In the genomic region with DNA sequence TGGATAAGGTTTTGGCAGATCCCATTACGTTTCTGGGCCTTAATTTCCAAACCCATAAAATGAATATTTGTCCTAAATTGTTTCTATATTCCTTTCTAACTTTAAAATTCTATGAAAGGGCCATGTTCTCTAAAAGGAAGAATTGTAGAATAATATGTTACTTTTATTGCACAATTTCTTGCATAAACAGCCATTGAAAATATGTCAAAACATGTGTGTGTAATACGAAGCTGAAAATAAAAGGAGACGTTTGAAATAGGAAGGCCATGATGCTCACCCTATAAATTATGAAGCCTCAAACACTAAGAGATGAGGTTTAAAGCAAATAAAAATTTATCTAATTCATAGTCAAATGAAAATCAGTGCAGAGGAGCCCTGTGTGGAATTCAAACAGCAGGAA, we compare ENCODE assay signal across 29 cellular contexts.
"Had no signal": no experiment of that assay in that cellular context is flagged by ENCODE, and none has a peak within 500 bp of the region (broad histone marks: within the 10 kb centered on the region; RNA-seq: fewer than 3 reads in every experiment).

No MANE protein-coding gene starts in this region.

- H3K27ac Mint-ChIP-seq: natural killer cell treated with Interleukin-12 subunit alpha and Interleukin-12 subunit beta and Interleukin-15 and Interleukin-18, amount 100 ng/mL, for 72 hours; nephron progenitor cell; progenitor cell of endocrine pancreas; stimulated activated effector memory CD8-positive, alpha-beta T cell treated with anti-CD3 and anti-CD28 coated beads, Interleukin-12 subunit alpha, Interleukin-12 subunit beta, amount 100 ng/mL, for 72 hours; stimulated activated naive B cell treated with anti-CD40 and anti-IgM and Interleukin-4, amounts not matched to agents 10 μg/mL and 1 μg/mL and 100 μg/mL, for 72 hours; stimulated activated naive CD8-positive, alpha-beta T cell treated with anti-CD3 and anti-CD28 coated beads, Interleukin-15, Interleukin-2, amounts not matched to agents 100 ng/mL and 50 ng/mL, for 24 hours had no signal

- H3K4me1 Mint-ChIP-seq: stimulated activated effector memory CD8-positive, alpha-beta T cell treated with anti-CD3 and anti-CD28 coated beads, Interleukin-12 subunit alpha, Interleukin-12 subunit beta, amount 100 ng/mL, for 72 hours; stimulated activated naive B cell treated with anti-CD40 and anti-IgM and Interleukin-4, amounts not matched to agents 10 μg/mL and 1 μg/mL and 100 μg/mL, for 72 hours had no signal

- H3K9ac ChIP-seq: parathyroid adenoma had no signal

- H3K4me3 Mint-ChIP-seq: natural killer cell treated with Interleukin-12 subunit alpha and Interleukin-12 subunit beta and Interleukin-15 and Interleukin-18, amount 100 ng/mL, for 72 hours; nephron progenitor cell; neural crest cell; stimulated activated effector memory CD8-positive, alpha-beta T cell treated with anti-CD3 and anti-CD28 coated beads, Interleukin-12 subunit alpha, Interleukin-12 subunit beta, amount 100 ng/mL, for 72 hours; stimulated activated naive B cell treated with anti-CD40 and anti-IgM and Interleukin-4, amounts not matched to agents 10 μg/mL and 1 μg/mL and 100 μg/mL, for 72 hours; stimulated activated naive CD8-positive, alpha-beta T cell treated with anti-CD3 and anti-CD28 coated beads, Interleukin-15, Interleukin-2, amounts not matched to agents 100 ng/mL and 50 ng/mL, for 24 hours had no signal

- H3K4me3 ChIP-seq: ovary, psoas muscle, right lobe of liver, sigmoid colon, stomach, thoracic aorta, thyroid gland, tibial nerve, upper lobe of left lung, vagina had no signal

- H3K27me3 ChIP-seq: ovary, right lobe of liver, sigmoid colon, stomach, thyroid gland, tibial nerve, upper lobe of left lung, vagina had no signal

- H3K36me3 Mint-ChIP-seq: stimulated activated effector memory CD8-positive, alpha-beta T cell treated with anti-CD3 and anti-CD28 coated beads, Interleukin-12 subunit alpha, Interleukin-12 subunit beta, amount 100 ng/mL, for 72 hours; stimulated activated naive B cell treated with anti-CD40 and anti-IgM and Interleukin-4, amounts not matched to agents 10 μg/mL and 1 μg/mL and 100 μg/mL, for 72 hours had no signal

- H3K27ac ChIP-seq: ovary, parathyroid adenoma, psoas muscle, right lobe of liver, sigmoid colon, stomach, thoracic aorta, thyroid gland, tibial nerve, upper lobe of left lung, vagina had no signal

- FAIRE-seq: small intestine, urothelium cell line had no signal

- H3K79me2 ChIP-seq: parathyroid adenoma had no signal

- H2AFZ ChIP-seq: parathyroid adenoma had no signal

- H3K36me3 ChIP-seq: ovary, right lobe of liver, sigmoid colon, stomach, thoracic aorta, thyroid gland, tibial nerve, upper lobe of left lung, vagina had no signal

- ATAC-seq: natural killer cell treated with Interleukin-12 subunit alpha and Interleukin-12 subunit beta and Interleukin-15 and Interleukin-18, amount 100 ng/mL, for 72 hours; psoas muscle; right cardiac atrium; right lobe of liver; stimulated activated effector memory CD8-positive, alpha-beta T cell treated with anti-CD3 and anti-CD28 coated beads, Interleukin-12 subunit alpha, Interleukin-12 subunit beta, amount 100 ng/mL, for 72 hours; stimulated activated naive B cell treated with anti-CD40 and anti-IgM and Interleukin-4, amounts not matched to agents 10 μg/mL and 1 μg/mL and 100 μg/mL, for 72 hours had no signal

- H3K9me3 ChIP-seq: ovary, psoas muscle, right lobe of liver, sigmoid colon, stomach, thoracic aorta, thyroid gland, tibial nerve, upper lobe of left lung, vagina had no signal

- H3K27me3 Mint-ChIP-seq: natural killer cell treated with Interleukin-12 subunit alpha and Interleukin-12 subunit beta and Interleukin-15 and Interleukin-18, amount 100 ng/mL, for 72 hours; progenitor cell of endocrine pancreas; stimulated activated naive B cell treated with anti-CD40 and anti-IgM and Interleukin-4, amounts not matched to agents 10 μg/mL and 1 μg/mL and 100 μg/mL, for 72 hours; stimulated activated naive CD8-positive, alpha-beta T cell treated with anti-CD3 and anti-CD28 coated beads, Interleukin-15, Interleukin-2, amounts not matched to agents 100 ng/mL and 50 ng/mL, for 24 hours had no signal

- DNase-seq: nephron progenitor cell; occipital lobe; ovary; posterior cingulate gyrus; psoas muscle; right cardiac atrium; right lobe of liver; sigmoid colon; small intestine; stimulated activated CD4-positive, alpha-beta T cell treated with anti-CD3 and anti-CD28 coated beads, Interleukin-15, amount 100 ng/mL, for 24 hours; stimulated activated CD4-positive, alpha-beta T cell treated with anti-CD3 and anti-CD28 coated beads, Interleukin-2, amount 100 ng/mL, for 24 hours; stimulated activated CD4-positive, alpha-beta T cell treated with anti-CD3 and anti-CD28 coated beads, Interleukin-2, amount 100 ng/mL, for 48 hours; stimulated activated CD4-positive, alpha-beta T cell treated with anti-CD3 and anti-CD28 coated beads, Interleukin-4, amount 100 ng/mL, for 24 hours; stimulated activated naive B cell treated with anti-CD40 and anti-IgM and Interleukin-4, amounts not matched to agents 10 μg/mL and 1 μg/mL and 100 μg/mL, for 72 hours; stimulated activated naive CD4-positive, alpha-beta T cell treated with Interleukin-2 at 50 U/mL for 16 hours; stomach; thyroid gland; trophoblast cell; upper lobe of left lung had no signal

- H3K4me1 ChIP-seq: parathyroid adenoma, right lobe of liver, stomach, thyroid gland, tibial nerve, upper lobe of left lung, vagina had no signal

- H3K9me3 Mint-ChIP-seq: nephron progenitor cell, neural crest cell had no signal
